Comparison of ENCODE assay signal across 12 cellular contexts in the genomic region with DNA sequence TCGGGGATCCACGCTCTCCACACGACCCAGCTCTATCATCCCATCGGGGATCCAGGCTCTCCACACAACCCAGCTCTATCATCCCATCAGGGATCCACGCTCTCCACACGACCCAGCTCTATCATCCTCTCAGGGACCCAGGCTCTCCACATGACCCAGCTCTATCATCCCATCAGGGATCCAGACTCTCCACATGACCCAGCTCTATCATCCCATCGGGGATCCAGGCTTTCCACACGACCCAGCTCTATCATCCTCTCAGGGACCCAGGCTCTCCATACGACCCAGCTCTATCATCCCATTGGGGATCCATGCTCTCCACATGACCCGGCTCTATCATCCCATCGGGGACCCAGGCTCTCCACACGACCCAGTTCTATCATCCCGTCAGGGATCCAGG. TPM values are rescaled to one million over a fixed set of nuclear protein-coding genes. Genes with fewer than 3 reads are reported as not detected.
A peak's percentile ranks its signal among the peaks of the same experiment; 100 is the strongest.
DNase-seq lines count a peak whose midpoint lies in the region; ATAC-seq and TF ChIP-seq lines count a peak whose summit lies in the region.
"Not testable (repeated sequence)": the region's sequence is repeated elsewhere in the genome, so short reads cannot be mapped to it uniquely, and the experiment has no call there.
"Had no signal": no experiment of that assay in that cellular context is flagged by ENCODE, and none has a peak within 500 bp of the region (broad histone marks: within the 10 kb centered on the region; RNA-seq: fewer than 3 reads in every experiment).

No MANE protein-coding gene starts in this region.

- not testable (repeated sequence) for H4K20me1 ChIP-seq in HCT116 (ENCODE audit: insufficient read depth)

- H3K27ac Mint-ChIP-seq in CD4-positive, CD25-positive, alpha-beta regulatory T cell: peak overlapping the region in 2 of 3 donors; percentile 60 to 88
- H3K27ac Mint-ChIP-seq in WTC11: peak overlapping the region; percentile 27; the same call in 1 of the 2 replicates
- peak overlapping the region; percentile 47 for H3K27ac Mint-ChIP-seq in activated T-cell treated with anti-CD3 and anti-CD28 coated beads, Interleukin-2, amount 50 U/mL, for 24 hours
- H3K27ac Mint-ChIP-seq in activated naive CD8-positive, alpha-beta T cell treated with anti-CD3 and anti-CD28 coated beads for 36 hours: peak overlapping the region; percentile 43
- H3K27ac Mint-ChIP-seq in endothelial cell (ENCODE audit: unreplicated experiment): not testable (repeated sequence)
- H3K27ac Mint-ChIP-seq in naive thymus-derived CD8-positive, alpha-beta T cell: peak overlapping the region in 9 of 10 donors; percentile 46 to 93 (median 74)
- peak overlapping the region; percentile 55 for H3K27ac Mint-ChIP-seq in stimulated activated memory B cell treated with anti-CD40 and anti-IgM and Interleukin-4, amounts not matched to agents 10 μg/mL and 1 μg/mL and 100 μg/mL, for 72 hours

- H3K27me3 Mint-ChIP-seq in CD4-positive, CD25-positive, alpha-beta regulatory T cell; activated T-cell treated with anti-CD3 and anti-CD28 coated beads, Interleukin-2, amount 50 U/mL, for 24 hours; activated naive CD8-positive, alpha-beta T cell treated with anti-CD3 and anti-CD28 coated beads for 36 hours; naive thymus-derived CD8-positive, alpha-beta T cell; stimulated activated memory B cell treated with anti-CD40 and anti-IgM and Interleukin-4, amounts not matched to agents 10 μg/mL and 1 μg/mL and 100 μg/mL, for 72 hours: not testable (repeated sequence)
- H3K27me3 Mint-ChIP-seq in WTC11 (ENCODE audit: low read depth) (peaks cover 20% of the 10 kb centered on the region), endothelial cell (ENCODE audit: unreplicated experiment) (peaks cover 24% of the 10 kb centered on the region)

- not testable (repeated sequence) for BruUV-seq in HCT116 (replicated peaks; lab: Mats Ljungman, UMichigan)

- H2AFZ ChIP-seq in HCT116 (ENCODE audit: low read depth, low read length, poor library complexity, severe bottlenecking): not testable (repeated sequence)

- DNase-seq in CD4-positive, CD25-positive, alpha-beta regulatory T cell; HCT116 (ENCODE audit: low read depth, low spot score); WTC11 (ENCODE audit: low spot score); activated T-cell treated with anti-CD3 and anti-CD28 coated beads, Interleukin-2, amount 50 U/mL, for 24 hours; activated naive CD8-positive, alpha-beta T cell treated with anti-CD3 and anti-CD28 coated beads for 36 hours; endothelial cell (ENCODE audit: low spot score); naive thymus-derived CD8-positive, alpha-beta T cell: not testable (repeated sequence)

- not testable (repeated sequence) for H3K79me2 ChIP-seq in HCT116 (ENCODE audit: insufficient read depth, low read length)

- not testable (repeated sequence) for H3K4me3 ChIP-seq in CD4-positive, CD25-positive, alpha-beta regulatory T cell (ENCODE audit: low read depth, low read length); HCT116 (replicated peaks in 1 of 2; ENCODE audit: low read depth in 1 of 2, low read length in 2 of 2)

- H3K4me1 Mint-ChIP-seq in CD4-positive, CD25-positive, alpha-beta regulatory T cell; WTC11; activated T-cell treated with anti-CD3 and anti-CD28 coated beads, Interleukin-2, amount 50 U/mL, for 24 hours (ENCODE audit: low read depth); activated naive CD8-positive, alpha-beta T cell treated with anti-CD3 and anti-CD28 coated beads for 36 hours; endothelial cell (ENCODE audit: unreplicated experiment): not testable (repeated sequence)
- H3K4me1 Mint-ChIP-seq in naive thymus-derived CD8-positive, alpha-beta T cell: peaks cover 0 to 11% (median 3%) of the 10 kb centered on the region in 4 donors
- peaks cover 20% of the 10 kb centered on the region for H3K4me1 Mint-ChIP-seq in stimulated activated memory B cell treated with anti-CD40 and anti-IgM and Interleukin-4, amounts not matched to agents 10 μg/mL and 1 μg/mL and 100 μg/mL, for 72 hours

- not testable (repeated sequence) for H3K27ac ChIP-seq in CD4-positive, CD25-positive, alpha-beta regulatory T cell (ENCODE audit: insufficient read depth, low read length, poor library complexity, severe bottlenecking)
- H3K27ac ChIP-seq in HCT116 (ENCODE audit: low read depth, low read length): peak overlapping the region; percentile 33

- RAD21 ChIA-PET in HCT116 (lab: Charles Lee; ENCODE audit: low non-redundant PET in 1 of 2, low total read pairs in 2 of 2, uncharacterized antibody in 2 of 2, unreplicated experiment in 2 of 2): not testable (repeated sequence)

- not testable (repeated sequence) for TF ChIP-seq POLR2A in HCT116 (IDR thresholded peaks at IDR 0.05; ENCODE audit: borderline replicate concordance, extremely low read depth, insufficient read depth, insufficient read length)

- H3K9me3 Mint-ChIP-seq in CD4-positive, CD25-positive, alpha-beta regulatory T cell: peaks cover 3 to 24% (median 3%) of the 10 kb centered on the region in 7 donors
- H3K9me3 Mint-ChIP-seq in WTC11 (peaks cover 28% of the 10 kb centered on the region), endothelial cell (ENCODE audit: unreplicated experiment) (peaks cover 13% of the 10 kb centered on the region)
- H3K9me3 Mint-ChIP-seq in activated T-cell treated with anti-CD3 and anti-CD28 coated beads, Interleukin-2, amount 50 U/mL, for 24 hours: peaks cover 21% of the 10 kb centered on the region
- peaks cover 20% of the 10 kb centered on the region for H3K9me3 Mint-ChIP-seq in activated naive CD8-positive, alpha-beta T cell treated with anti-CD3 and anti-CD28 coated beads for 36 hours
- peaks cover 0 to 24% (median 6%) of the 10 kb centered on the region in 9 donors for H3K9me3 Mint-ChIP-seq in naive thymus-derived CD8-positive, alpha-beta T cell
- peaks cover 15% of the 10 kb centered on the region for H3K9me3 Mint-ChIP-seq in stimulated activated memory B cell treated with anti-CD40 and anti-IgM and Interleukin-4, amounts not matched to agents 10 μg/mL and 1 μg/mL and 100 μg/mL, for 72 hours

- CTCF ChIA-PET in HCT116 (lab: Charles Lee); WTC11 (lab: Charles Lee): not testable (repeated sequence)

- intact Hi-C loops in HCT116 (cut with micrococcal nuclease): not testable (repeated sequence)

- not testable (repeated sequence) for TF ChIP-seq RAD21 in HCT116 (IDR thresholded peaks at IDR 0.05; ENCODE audit: low read depth)

- H3K4me2 ChIP-seq in HCT116 (ENCODE audit: low read length): not testable (repeated sequence)

- not testable (repeated sequence) for H3K9ac ChIP-seq in HCT116 (ENCODE audit: low read length)

- H3K4me1 ChIP-seq in CD4-positive, CD25-positive, alpha-beta regulatory T cell (ENCODE audit: control insufficient read depth, insufficient read depth, low read length, poor library complexity, severe bottlenecking): not testable (repeated sequence)
- peaks cover 7 to 20% of the 10 kb centered on the region in 2 experiments for H3K4me1 ChIP-seq in HCT116 (ENCODE audit: control insufficient read depth in 1 of 2, insufficient read depth in 2 of 2, low read length in 2 of 2)

- H3K36me3 ChIP-seq in CD4-positive, CD25-positive, alpha-beta regulatory T cell (ENCODE audit: control insufficient read depth, insufficient read depth, low read length); HCT116 (ENCODE audit: control insufficient read depth in 1 of 2, insufficient read depth in 2 of 2, low read length in 2 of 2): not testable (repeated sequence)

- peak overlapping the region in 1 of 4 donors; percentile 38 for H3K4me3 Mint-ChIP-seq in CD4-positive, CD25-positive, alpha-beta regulatory T cell
- H3K4me3 Mint-ChIP-seq in WTC11; activated T-cell treated with anti-CD3 and anti-CD28 coated beads, Interleukin-2, amount 50 U/mL, for 24 hours; activated naive CD8-positive, alpha-beta T cell treated with anti-CD3 and anti-CD28 coated beads for 36 hours; naive thymus-derived CD8-positive, alpha-beta T cell; stimulated activated memory B cell treated with anti-CD40 and anti-IgM and Interleukin-4, amounts not matched to agents 10 μg/mL and 1 μg/mL and 100 μg/mL, for 72 hours: not testable (repeated sequence)
- H3K4me3 Mint-ChIP-seq in endothelial cell (ENCODE audit: unreplicated experiment): peak overlapping the region; percentile 65

- not testable (repeated sequence) for ATAC-seq in CD4-positive, CD25-positive, alpha-beta regulatory T cell (ENCODE audit: low read depth in 2 of 2); HCT116; WTC11; naive thymus-derived CD8-positive, alpha-beta T cell; stimulated activated memory B cell treated with anti-CD40 and anti-IgM and Interleukin-4, amounts not matched to agents 10 μg/mL and 1 μg/mL and 100 μg/mL, for 72 hours

- TF ChIP-seq CTCF in HCT116 (IDR thresholded peaks at IDR 0.05 in 2 of 3, conservative IDR thresholded peaks at IDR 0.05 in 1 of 3; ENCODE audit: borderline replicate concordance in 1 of 3, insufficient read depth in 1 of 3, low read depth in 2 of 3, low read length in 2 of 3); WTC11 (IDR thresholded peaks at IDR 0.05); endothelial cell (IDR thresholded peaks at IDR 0.05; ENCODE audit: unreplicated experiment): not testable (repeated sequence)

- H3K9me2 ChIP-seq in HCT116 (ENCODE audit: insufficient read depth): not testable (repeated sequence)

- H3K27me3 ChIP-seq in CD4-positive, CD25-positive, alpha-beta regulatory T cell (ENCODE audit: control insufficient read depth, insufficient read depth, low read length); HCT116 (ENCODE audit: insufficient read depth, low read length): not testable (repeated sequence)

- not testable (repeated sequence) for H3K9me3 ChIP-seq in CD4-positive, CD25-positive, alpha-beta regulatory T cell (ENCODE audit: control insufficient read depth in 2 of 2, low read length in 2 of 2)
- H3K9me3 ChIP-seq in HCT116 (ENCODE audit: control insufficient read depth in 1 of 2, insufficient read depth in 1 of 2, low read depth in 1 of 2, low read length in 2 of 2): peaks cover 8 to 17% of the 10 kb centered on the region in 2 experiments; a peak in 2 of 4 replicates

- not testable (repeated sequence) for H3K36me3 Mint-ChIP-seq in CD4-positive, CD25-positive, alpha-beta regulatory T cell; activated T-cell treated with anti-CD3 and anti-CD28 coated beads, Interleukin-2, amount 50 U/mL, for 24 hours (ENCODE audit: low read depth); activated naive CD8-positive, alpha-beta T cell treated with anti-CD3 and anti-CD28 coated beads for 36 hours; naive thymus-derived CD8-positive, alpha-beta T cell; stimulated activated memory B cell treated with anti-CD40 and anti-IgM and Interleukin-4, amounts not matched to agents 10 μg/mL and 1 μg/mL and 100 μg/mL, for 72 hours
- H3K36me3 Mint-ChIP-seq in WTC11: peaks cover 22% of the 10 kb centered on the region
- H3K36me3 Mint-ChIP-seq in endothelial cell (ENCODE audit: low read depth, unreplicated experiment): peaks cover 14% of the 10 kb centered on the region

- POLR2A ChIA-PET in HCT116 (lab: Charles Lee); WTC11 (lab: Charles Lee); naive thymus-derived CD8-positive, alpha-beta T cell (lab: Charles Lee): not testable (repeated sequence)

RNA-seq across cellular contexts. Expression of gene TTLL10, which starts 21.2 kb away (rescaled TPM):
- not detected for total RNA-seq in CD4-positive, CD25-positive, alpha-beta regulatory T cell
- not detected for polyA plus RNA-seq in CD4-positive, CD25-positive, alpha-beta regulatory T cell
- total RNA-seq in HCT116 (2021; ENCODE audit: unreplicated experiment): 0.10 TPM
- 0.03 TPM in 1 of 2 replicates, not detected in the other for polyA plus RNA-seq in HCT116 (2012)
- 0.78 to 1.1 TPM (median 1.1 TPM) in 3 replicates for total RNA-seq in WTC11 (2021)
- not detected for total RNA-seq in activated naive CD8-positive, alpha-beta T cell treated with anti-CD3 and anti-CD28 coated beads for 36 hours
- not detected for total RNA-seq in endothelial cell (ENCODE audit: unreplicated experiment)
- total RNA-seq in naive thymus-derived CD8-positive, alpha-beta T cell: not detected
- polyA plus RNA-seq in naive thymus-derived CD8-positive, alpha-beta T cell: not detected
- total RNA-seq: GM12878, H4, IMR-90, RPMI7951 had no signal
- polyA plus RNA-seq: GM12878, IMR-90 had no signal

RNA-seq across cellular contexts. Expression of gene C1orf159, which starts 36.5 kb away (rescaled TPM):
- total RNA-seq in CD4-positive, CD25-positive, alpha-beta regulatory T cell: 20.0 TPM
- 1 to 10 TPM; 3.0 to 6.3 (median 4.7) TPM for polyA plus RNA-seq in CD4-positive, CD25-positive, alpha-beta regulatory T cell
- 22.7 TPM for total RNA-seq in HCT116 (2021; ENCODE audit: unreplicated experiment)
- 11.0 and 13.4 TPM in 2 replicates for polyA plus RNA-seq in HCT116 (2012)
- total RNA-seq in WTC11 (2021): 13.9 to 17.8 TPM (median 14.0 TPM) in 3 replicates
- total RNA-seq in activated naive CD8-positive, alpha-beta T cell treated with anti-CD3 and anti-CD28 coated beads for 36 hours: 10 to 100 TPM; 18.9 to 19.0 TPM
- 16.6 TPM for total RNA-seq in endothelial cell (ENCODE audit: unreplicated experiment)
- 10 to 100 TPM; 24.9 to 26.5 TPM for total RNA-seq in naive thymus-derived CD8-positive, alpha-beta T cell
- polyA plus RNA-seq in naive thymus-derived CD8-positive, alpha-beta T cell: 10 to 100 TPM in 1 of 3 donors, 1 to 10 TPM in 2; 3.2 to 10.7 (median 6.2) TPM

RNA-seq across cellular contexts. Expression of gene TNFRSF18, which starts 54.0 kb away (rescaled TPM):
- 47.8 TPM for total RNA-seq in CD4-positive, CD25-positive, alpha-beta regulatory T cell
- 10 to 100 TPM; 17.4 to 54.5 (median 25.2) TPM for polyA plus RNA-seq in CD4-positive, CD25-positive, alpha-beta regulatory T cell
- total RNA-seq in HCT116 (2021; ENCODE audit: unreplicated experiment) (56.2 TPM), WTC11 (2021) (0.83 to 1.2 TPM (median 1.1 TPM) in 3 replicates), endothelial cell (ENCODE audit: unreplicated experiment) (not detected)
- 52.4 and 63.6 TPM in 2 replicates for polyA plus RNA-seq in HCT116 (2012)
- 10 to 100 TPM; 52.5 to 53.3 TPM for total RNA-seq in activated naive CD8-positive, alpha-beta T cell treated with anti-CD3 and anti-CD28 coated beads for 36 hours
- total RNA-seq in naive thymus-derived CD8-positive, alpha-beta T cell: 1 to 10 TPM; 1.5 to 1.6 TPM
- 1 to 10 TPM in 1 of 3 donors, not detected in 2; 2.3 TPM for polyA plus RNA-seq in naive thymus-derived CD8-positive, alpha-beta T cell
- total RNA-seq: H4, RPMI7951 had no signal

Comparison
In these comparisons a context has a peak if more than half of its experiments do, and no peak if none do; other contexts are left out.
1. RNA of gene TNFRSF18, which starts 54.0 kb away (total RNA-seq): 56.2 TPM in HCT116 (single experiment), 52.5 to 53.3 TPM in activated naive CD8-positive, alpha-beta T cell treated with anti-CD3 and anti-CD28 coated beads for 36 hours and 47.8 TPM in CD4-positive, CD25-positive, alpha-beta regulatory T cell (single experiment); 1.5 to 1.6 TPM in naive thymus-derived CD8-positive, alpha-beta T cell, 0.83 to 1.2 TPM in WTC11 and not detected in endothelial cell (single experiment); every median in the first group is over 10 times any median in the second.